12 cellular contexts compared by ENCODE assay signal in genomic region chr11:69598147-69598546, GRCh38. TPM values are rescaled to one million over a fixed set of nuclear protein-coding genes. Genes with fewer than 3 reads are reported as not detected.
DNase-seq lines count a peak whose midpoint lies in the region; ATAC-seq lines count a peak whose summit lies in the region.
"Had no signal": no experiment of that assay in that cellular context is flagged by ENCODE, and none has a peak within 500 bp of the region (broad histone marks: within the 10 kb centered on the region; RNA-seq: fewer than 3 reads in every experiment).

No MANE protein-coding gene starts in this region.

- no peak for ATAC-seq in HG02759 (IDR thresholded peaks at IDR 0.05; ENCODE audit: unreplicated experiment)
- ATAC-seq: activated T-helper 17 cell treated with anti-CD3 and anti-CD28 coated beads, Interleukin-2, amount 50 U/mL, for 72 hours; GM12878; naive thymus-derived CD8-positive, alpha-beta T cell had no signal

- in situ Hi-C loops in G401 (cut with HindIII; ENCODE audit: low sequenced_read_pairs), result no loop called here

- DNase-seq in 8988T, result peak; percentile 61
- DNase-seq in GF-D8 (lab: John Stamatoyannopoulos, UW), result peak; percentile 20
- DNase-seq in RKO (ENCODE audit: low spot score), result peak; percentile 19
- peak; percentile 29 for DNase-seq in foreskin melanocyte
- DNase-seq in G401 (ENCODE audit: low spot score), result no peak
- no peak for DNase-seq in GM03348 (ENCODE audit: low spot score)
- DNase-seq in activated effector memory CD4-positive, alpha-beta T cell treated with anti-CD3 and anti-CD28 coated beads, Interleukin-2, amount 50 U/mL, for 16 hours, result no peak
- DNase-seq: CD4-positive, alpha-beta memory T cell; naive thymus-derived CD8-positive, alpha-beta T cell had no signal

RNA-seq across cellular contexts. Expression of gene CCND1, which starts 42.8 kb away (rescaled TPM):
- total RNA-seq in G401 (2014; rRNA removed; shearing (Covaris generic)), result 91.6 and 101 TPM in 2 replicates

Comparison
In these comparisons a context has a peak if more than half of its experiments do, and no peak if none do; other contexts are left out.
1. DNase-seq: peak in 8988T (single experiment), GF-D8 (single experiment), RKO (single experiment) and foreskin melanocyte (single experiment); none in G401 (single experiment), GM03348 (single experiment) and activated effector memory CD4-positive, alpha-beta T cell treated with anti-CD3 and anti-CD28 coated beads, Interleukin-2, amount 50 U/mL, for 16 hours (single experiment).